9 cellular contexts compared by ENCODE assay signal in the genomic region with DNA sequence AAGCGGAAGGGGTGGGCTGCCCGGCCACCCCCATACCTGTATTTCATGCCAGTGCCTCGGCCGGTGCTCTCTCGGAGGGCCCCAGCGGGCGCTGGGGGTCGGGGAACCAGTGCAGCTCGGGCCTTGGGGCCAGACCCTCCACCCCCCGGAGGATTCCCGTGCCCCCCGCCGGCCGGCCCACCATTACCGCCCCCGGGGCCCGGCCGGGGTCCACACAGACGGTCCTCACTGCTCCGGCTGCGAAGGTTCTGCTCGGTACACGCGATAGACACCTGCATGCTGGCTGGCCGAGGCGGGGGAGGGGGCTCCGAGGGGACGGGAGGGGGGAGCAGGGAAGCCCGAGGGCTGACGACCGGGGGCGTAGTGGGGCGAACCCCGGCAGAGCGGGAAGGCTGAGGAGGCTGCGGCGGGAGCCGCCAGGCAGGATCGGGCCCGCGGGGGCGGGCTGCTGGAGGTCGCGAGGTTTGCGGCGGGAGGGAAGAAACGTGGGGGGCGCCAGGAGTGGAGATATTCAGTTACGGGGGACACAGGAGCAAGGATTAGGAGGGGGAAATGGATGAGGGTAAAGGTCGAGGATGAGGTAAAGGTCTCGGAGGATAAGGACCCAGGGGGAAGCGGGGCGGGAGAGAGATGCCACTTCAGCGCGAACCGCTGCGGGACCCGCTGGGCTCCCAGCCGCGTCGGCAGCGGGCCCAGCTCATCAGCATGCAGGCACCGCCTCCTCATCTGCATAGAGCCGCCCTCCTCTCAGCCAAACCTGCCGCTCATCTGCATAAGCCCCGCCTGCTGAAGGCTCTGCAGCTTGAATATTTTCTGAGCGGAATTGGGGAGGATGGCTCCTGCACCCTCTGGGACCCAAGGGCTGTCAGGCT. TPM values are rescaled to one million over a fixed set of nuclear protein-coding genes. Genes with fewer than 3 reads are reported as not detected.
DNase-seq lines count a peak whose midpoint lies in the region; ATAC-seq and TF ChIP-seq lines count a peak whose summit lies in the region.
"Had no signal": no experiment of that assay in that cellular context is flagged by ENCODE, and none has a peak within 500 bp of the region (broad histone marks: within the 10 kb centered on the region; RNA-seq: fewer than 3 reads in every experiment).

TSS of gene KCNAB3 (minus strand) at position 699 of the 872 bp plus-strand sequence. CDS start at position 278, 421 bp downstream.

- ATAC-seq in HG03135 (IDR thresholded peaks at IDR 0.05; ENCODE audit: unreplicated experiment) (no peak), GM18505 (IDR thresholded peaks at IDR 0.05; ENCODE audit: unreplicated experiment) (no peak)

- POLR2A ChIA-PET in RWPE1 (lab: Yijun Ruan, JAX; ENCODE audit: low non-redundant PET): interaction anchor here (0.6 kb wide), 1 partner anchor 14 kb away, joined by 5 read pairs; the partner anchor contains the start of gene RNF227

- no peaks in the 10 kb centered on the region for H3K27me3 ChIP-seq in brain microvascular endothelial cell (replicated peaks)

- no peaks in the 10 kb centered on the region for H3K36me3 ChIP-seq in brain microvascular endothelial cell (replicated peaks)

- H3K27ac ChIP-seq in RWPE1 (peak within 1 kb of the TSS; percentile 80), brain microvascular endothelial cell (no peak within 1 kb of the TSS)

- DNase-seq in G401 (ENCODE audit: low spot score) (peak; percentile 94), RWPE1 (ENCODE audit: low spot score) (peak; percentile 86), brain microvascular endothelial cell (peak; percentile 68), inferior parietal cortex (ENCODE audit: extremely low spot score) (peak; percentile 63), H4 (ENCODE audit: low spot score) (no peak)
- DNase-seq in stimulated activated CD4-positive, alpha-beta T cell treated with anti-CD3 and anti-CD28 coated beads, Interleukin-4, amount 100 ng/mL, for 48 hours (ENCODE audit: low read depth in 2 of 2): peak; percentile 45 to 47

- TF ChIP-seq CTCF in RWPE1 (conservative IDR thresholded peaks at IDR 0.05; ENCODE audit: low read depth) (no peak), brain microvascular endothelial cell (IDR thresholded peaks at IDR 0.05; ENCODE audit: low read depth, low read length, missing control alignments) (no peak)

- CTCF ChIA-PET in RWPE1 (lab: Yijun Ruan, JAX): interaction anchor here (0.7 kb wide), 2 partner anchors 60 to 112 kb away, joined by 3 read pairs; no protein-coding TSS in a partner anchor

- TF ChIP-seq POLR2A in GM18505 (IDR thresholded peaks at IDR 0.05; ENCODE audit: borderline replicate concordance, extremely low read depth, insufficient read depth, insufficient read length): no peak

- peak within 1 kb of the TSS; percentile 56 for H3K4me3 ChIP-seq in brain microvascular endothelial cell (ENCODE audit: low read depth, low read length)

- in situ Hi-C loops in G401 (cut with HindIII; ENCODE audit: low sequenced_read_pairs): loop anchor here (5.0 kb wide), 1 partner anchor 88 kb away; no protein-coding TSS in a partner anchor
- in situ Hi-C loops in brain microvascular endothelial cell (cut with HindIII; ENCODE audit: low pct_ligation_motif_present, low sequenced_read_pairs): no loop called here

RNA-seq across cellular contexts. Expression of gene KCNAB3, which starts in this region (rescaled TPM):
- total RNA-seq in G401 (2014; rRNA removed; shearing (Covaris generic)): 0.49 TPM in 1 of 2 replicates, not detected in the other
- total RNA-seq in H4 (2014; rRNA removed; shearing (Covaris generic)): 0.21 TPM in 1 of 2 replicates, not detected in the other
- total RNA-seq: M059J had no signal

Comparison
In these comparisons a context has a peak if more than half of its experiments do, and no peak if none do; other contexts are left out.
1. Peak in DNase-seq in G401; RNA of the gene not detected or under 1 TPM.